ENCODE assay signal across 22 cellular contexts in the genomic region with DNA sequence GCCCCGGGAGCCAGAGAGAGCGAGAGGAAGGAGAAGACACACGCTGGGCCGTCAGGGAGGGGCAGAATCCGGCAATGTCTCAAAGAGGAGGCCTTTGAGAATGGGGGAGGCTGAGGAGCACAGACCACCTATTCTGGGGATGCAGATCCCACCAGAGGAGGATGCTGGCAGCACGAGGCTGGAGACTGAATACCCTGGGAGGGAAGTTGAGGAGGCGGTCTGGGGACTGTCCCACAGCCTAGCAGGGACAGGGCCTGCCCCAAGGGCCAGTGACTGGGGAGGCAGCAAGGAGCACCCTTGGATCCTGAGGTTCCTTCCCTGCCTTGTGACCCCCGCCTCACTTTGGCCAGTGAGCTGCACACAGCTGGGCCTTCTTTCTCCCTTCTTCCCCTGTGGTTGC. TPM values are rescaled to one million over a fixed set of nuclear protein-coding genes. Genes with fewer than 3 reads are reported as not detected.
A peak's percentile ranks its signal among the peaks of the same experiment; 100 is the strongest.
DNase-seq lines count a peak whose midpoint lies in the region; ATAC-seq and TF ChIP-seq lines count a peak whose summit lies in the region.
"Had no signal": no experiment of that assay in that cellular context is flagged by ENCODE, and none has a peak within 500 bp of the region (broad histone marks: within the 10 kb centered on the region; RNA-seq: fewer than 3 reads in every experiment).

No MANE protein-coding gene starts in this region.

- peaks cover 61% of the 10 kb centered on the region for H3K4me1 ChIP-seq in BLaER1
- peaks cover 2% of the 10 kb centered on the region for H3K4me1 ChIP-seq in prostate gland (replicated peaks)
- H3K4me1 ChIP-seq: colonic mucosa, esophagus muscularis mucosa, SJSA1 had no signal

- H3K4me3 ChIP-seq in BLaER1: no peak overlapping the region
- no peak overlapping the region for H3K4me3 ChIP-seq in prostate gland
- H3K4me3 ChIP-seq: colonic mucosa, esophagus muscularis mucosa, SJSA1 had no signal

- H3K4me3 Mint-ChIP-seq in IgD-negative memory B cell (no peak overlapping the region), glutamatergic neuron (ENCODE audit: unreplicated experiment) (peak overlapping the region; percentile 2)
- no peak overlapping the region for H3K4me3 Mint-ChIP-seq in activated CD8-positive, alpha-beta T cell treated with anti-CD3 and anti-CD28 coated beads for 36 hours
- H3K4me3 Mint-ChIP-seq: activated CD4-positive, alpha-beta T cell treated with anti-CD3 and anti-CD28 coated beads, Interleukin-2, amount 10 ng/mL, durations not matched to agents 24 days and 14 days; activated CD8-positive, alpha-beta memory T cell treated with anti-CD3 and anti-CD28 coated beads, Interleukin-2, amount 10 ng/mL, durations not matched to agents 7 days and 5 days; H9; immature natural killer cell had no signal

- H3K36me3 Mint-ChIP-seq in IgD-negative memory B cell: peaks cover 10% of the 10 kb centered on the region
- H3K36me3 Mint-ChIP-seq in glutamatergic neuron (ENCODE audit: unreplicated experiment): peaks cover 13% of the 10 kb centered on the region
- peaks cover 10% of the 10 kb centered on the region for H3K36me3 Mint-ChIP-seq in activated CD8-positive, alpha-beta T cell treated with anti-CD3 and anti-CD28 coated beads for 36 hours (ENCODE audit: low read depth)
- H3K36me3 Mint-ChIP-seq: activated CD8-positive, alpha-beta memory T cell treated with anti-CD3 and anti-CD28 coated beads, Interleukin-2, amount 10 ng/mL, durations not matched to agents 7 days and 5 days had no signal

- no peaks in the 10 kb centered on the region for H3K27me3 ChIP-seq in BLaER1
- no peaks in the 10 kb centered on the region for H3K27me3 ChIP-seq in prostate gland (replicated peaks; ENCODE audit: insufficient read depth)
- H3K27me3 ChIP-seq: brain microvascular endothelial cell, colonic mucosa, esophagus muscularis mucosa, SJSA1 had no signal

- H3K27ac Mint-ChIP-seq in IgD-negative memory B cell (peak overlapping the region in 2 of 3 donors; percentile 29 to 84), glutamatergic neuron (ENCODE audit: unreplicated experiment) (no peak overlapping the region)
- no peak overlapping the region for H3K27ac Mint-ChIP-seq in activated CD8-positive, alpha-beta T cell treated with anti-CD3 and anti-CD28 coated beads for 36 hours
- H3K27ac Mint-ChIP-seq: activated CD4-positive, alpha-beta T cell treated with anti-CD3 and anti-CD28 coated beads, Interleukin-2, amount 10 ng/mL, durations not matched to agents 24 days and 14 days; activated CD8-positive, alpha-beta memory T cell treated with anti-CD3 and anti-CD28 coated beads, Interleukin-2, amount 10 ng/mL, durations not matched to agents 7 days and 5 days had no signal

- H3K9me3 Mint-ChIP-seq in IgD-negative memory B cell (no peaks in the 10 kb centered on the region), glutamatergic neuron (ENCODE audit: unreplicated experiment) (peaks cover 1% of the 10 kb centered on the region)
- H3K9me3 Mint-ChIP-seq in activated CD8-positive, alpha-beta T cell treated with anti-CD3 and anti-CD28 coated beads for 36 hours: no peaks in the 10 kb centered on the region
- H3K9me3 Mint-ChIP-seq: activated CD4-positive, alpha-beta T cell treated with anti-CD3 and anti-CD28 coated beads, Interleukin-2, amount 10 ng/mL, durations not matched to agents 24 days and 14 days; H9; immature natural killer cell had no signal

- peaks cover 12% of the 10 kb centered on the region for H4K20me1 ChIP-seq in BLaER1

- peak overlapping the region; percentile 63 for H3K4me2 ChIP-seq in BLaER1

- CTCF ChIA-PET in activated CD8-positive, alpha-beta T cell treated with anti-CD3 and anti-CD28 coated beads for 36 hours (lab: Charles Lee): no interaction called here

- H3K9ac ChIP-seq in BLaER1: no peak overlapping the region

- intact Hi-C loops in prostate gland (cut with DNase I): loop anchor here (10.0 kb wide), 1 partner anchor 418 kb away; no protein-coding TSS in a partner anchor
- intact Hi-C loops in activated CD8-positive, alpha-beta T cell treated with anti-CD3 and anti-CD28 coated beads for 36 hours (cut with micrococcal nuclease): no loop called here

- no peak for TF ChIP-seq POLR2A in prostate gland (IDR thresholded peaks at IDR 0.05)

- POLR2A ChIA-PET in activated CD8-positive, alpha-beta T cell treated with anti-CD3 and anti-CD28 coated beads for 36 hours (lab: Charles Lee): no interaction called here

- no peaks in the 10 kb centered on the region for H3K27me3 Mint-ChIP-seq in IgD-negative memory B cell
- peaks cover 3% of the 10 kb centered on the region for H3K27me3 Mint-ChIP-seq in glutamatergic neuron (ENCODE audit: unreplicated experiment)
- H3K27me3 Mint-ChIP-seq in activated CD8-positive, alpha-beta T cell treated with anti-CD3 and anti-CD28 coated beads for 36 hours: no peaks in the 10 kb centered on the region
- H3K27me3 Mint-ChIP-seq: activated CD4-positive, alpha-beta T cell treated with anti-CD3 and anti-CD28 coated beads, Interleukin-2, amount 10 ng/mL, durations not matched to agents 24 days and 14 days; activated CD8-positive, alpha-beta memory T cell treated with anti-CD3 and anti-CD28 coated beads, Interleukin-2, amount 10 ng/mL, durations not matched to agents 7 days and 5 days had no signal

- H3K36me3 ChIP-seq in BLaER1: peaks cover 67% of the 10 kb centered on the region
- peaks cover 0 to 10% of the 10 kb centered on the region in 2 donors for H3K36me3 ChIP-seq in prostate gland
- H3K36me3 ChIP-seq: brain microvascular endothelial cell, SJSA1 had no signal

- H3K9me3 ChIP-seq in BLaER1 (no peaks in the 10 kb centered on the region), prostate gland (no peaks in the 10 kb centered on the region)
- H3K9me3 ChIP-seq: colonic mucosa, esophagus muscularis mucosa, SJSA1 had no signal

- WGBS in prostate gland: 92% methylated on average over 8 of the region's 8 CpGs

- H3K4me1 Mint-ChIP-seq in IgD-negative memory B cell (peaks cover 0 to 14% (median 6%) of the 10 kb centered on the region in 3 donors), glutamatergic neuron (ENCODE audit: low read depth, unreplicated experiment) (peaks cover 26% of the 10 kb centered on the region)
- H3K4me1 Mint-ChIP-seq in activated CD8-positive, alpha-beta T cell treated with anti-CD3 and anti-CD28 coated beads for 36 hours (ENCODE audit: low read depth): no peaks in the 10 kb centered on the region

- no peak overlapping the region for H3K27ac ChIP-seq in BLaER1
- peak overlapping the region; percentile 30 to 63 for H3K27ac ChIP-seq in prostate gland
- H3K27ac ChIP-seq: brain microvascular endothelial cell, C4-2B, esophagus muscularis mucosa, SJSA1 had no signal

- ATAC-seq in activated CD8-positive, alpha-beta T cell treated with anti-CD3 and anti-CD28 coated beads for 36 hours: no peak
- ATAC-seq in HG03025 (IDR thresholded peaks at IDR 0.05; ENCODE audit: low FRiP score, unreplicated experiment): no peak
- ATAC-seq: activated CD8-positive, alpha-beta memory T cell treated with anti-CD3 and anti-CD28 coated beads, Interleukin-2, amount 10 ng/mL, durations not matched to agents 7 days and 5 days had no signal

- TF ChIP-seq CTCF in glutamatergic neuron (IDR thresholded peaks at IDR 0.05; ENCODE audit: partially characterized antibody, unreplicated experiment) (no peak), prostate gland (IDR thresholded peaks at IDR 0.05) (no peak)
- no peak for TF ChIP-seq CTCF in activated CD8-positive, alpha-beta T cell treated with anti-CD3 and anti-CD28 coated beads for 36 hours (IDR thresholded peaks at IDR 0.05)

- peak; percentile 2 for DNase-seq in glutamatergic neuron
- no peak for DNase-seq in prostate gland (ENCODE audit: low spot score)
- DNase-seq in activated CD8-positive, alpha-beta T cell treated with anti-CD3 and anti-CD28 coated beads for 36 hours: no peak
- DNase-seq in NCI-H226: no peak
- DNase-seq: activated CD4-positive, alpha-beta T cell treated with anti-CD3 and anti-CD28 coated beads, Interleukin-2, amount 10 ng/mL, durations not matched to agents 24 days and 14 days; activated CD8-positive, alpha-beta memory T cell treated with anti-CD3 and anti-CD28 coated beads, Interleukin-2, amount 10 ng/mL, durations not matched to agents 7 days and 5 days; brain microvascular endothelial cell; Calu3; colonic mucosa; effector memory CD4-positive, alpha-beta T cell; foreskin melanocyte; H9; immature natural killer cell; NCI-H526 treated with DMSO at 0.1 percent for 48 hours; substantia nigra; T-helper 1 cell had no signal

RNA-seq across cellular contexts. Expression of gene SLC37A1, which starts 49.2 kb away (rescaled TPM):
- 14.8 TPM for polyA plus RNA-seq in IgD-negative memory B cell
- total RNA-seq in glutamatergic neuron (ENCODE audit: unreplicated experiment): 65.7 TPM
- 10 to 100 TPM; 44.2 to 49.6 TPM for total RNA-seq in prostate gland
- total RNA-seq in activated CD8-positive, alpha-beta T cell treated with anti-CD3 and anti-CD28 coated beads for 36 hours: 10 to 100 TPM; 12.8 to 14.9 TPM

Comparison
In these comparisons a context has a peak if more than half of its experiments do, and no peak if none do; other contexts are left out.
1. H3K27ac Mint-ChIP-seq: peak in IgD-negative memory B cell (2 of 3); none in glutamatergic neuron (single experiment) and activated CD8-positive, alpha-beta T cell treated with anti-CD3 and anti-CD28 coated beads for 36 hours (single experiment).